20 cellular contexts compared by ENCODE assay signal in the genomic region with DNA sequence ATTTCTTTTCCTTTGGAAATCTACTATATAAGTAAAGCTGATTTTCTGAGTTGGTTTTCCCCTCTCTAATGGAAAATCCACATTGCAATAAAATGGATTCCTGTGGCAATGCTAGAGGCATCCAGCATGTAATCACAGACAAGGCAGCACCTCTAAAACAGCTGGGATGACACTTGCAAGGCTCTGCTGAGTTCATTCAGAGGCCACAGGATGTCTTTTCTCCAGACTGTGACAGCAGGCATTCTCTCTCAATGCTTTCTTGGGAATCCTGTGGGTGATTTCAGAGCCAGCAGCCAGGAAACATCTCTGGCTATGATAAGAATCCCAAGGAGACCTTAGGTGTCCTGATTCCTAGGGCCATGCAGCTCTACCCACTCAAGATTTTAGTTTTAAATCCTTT.
DNase-seq lines count a peak whose midpoint lies in the region; ATAC-seq and TF ChIP-seq lines count a peak whose summit lies in the region.
"Had no signal": no experiment of that assay in that cellular context is flagged by ENCODE, and none has a peak within 500 bp of the region (broad histone marks: within the 10 kb centered on the region; RNA-seq: fewer than 3 reads in every experiment).

No MANE protein-coding gene starts in this region.

- peak overlapping the region in 1 of 3 experiments; percentile 41 for H3K4me3 Mint-ChIP-seq in nephron
- H3K4me3 Mint-ChIP-seq in activated naive CD8-positive, alpha-beta T cell treated with anti-CD3 and anti-CD28 coated beads for 36 hours: no peak overlapping the region
- H3K4me3 Mint-ChIP-seq: activated CD8-positive, alpha-beta T cell treated with anti-CD3 and anti-CD28 coated beads for 36 hours; activated T-helper 17 cell treated with anti-CD3 and anti-CD28 coated beads, Interleukin-2, amount 50 U/mL, for 72 hours; naive B cell had no signal

- ATAC-seq in HG03095 (IDR thresholded peaks at IDR 0.05; ENCODE audit: unreplicated experiment): no peak
- ATAC-seq: activated CD8-positive, alpha-beta T cell treated with anti-CD3 and anti-CD28 coated beads for 36 hours; activated T-helper 17 cell treated with anti-CD3 and anti-CD28 coated beads, Interleukin-2, amount 50 U/mL, for 72 hours; HepG2 had no signal

- H3K4me3 ChIP-seq in fibroblast of pulmonary artery (replicated peaks; ENCODE audit: low read depth, low read length): no peak overlapping the region
- H3K4me3 ChIP-seq: BLaER1, heart right ventricle, Peyer's patch had no signal

- DNase-seq in AG20443 (ENCODE audit: low spot score) (peak; percentile 53), NCI-H2227 treated with DMSO at 0.1 percent for 48 hours (lab: John Stamatoyannopoulos, UW) (peak; percentile 30), fibroblast of pulmonary artery (ENCODE audit: low read depth) (peak; percentile 28), NCI-H1694 treated with DMSO at 0.1 percent for 48 hours (lab: John Stamatoyannopoulos, UW) (no peak), mesenteric fat pad (ENCODE audit: low spot score) (no peak)
- DNase-seq in activated naive CD8-positive, alpha-beta T cell treated with anti-CD3 and anti-CD28 coated beads for 36 hours: no peak
- DNase-seq: activated CD8-positive, alpha-beta T cell treated with anti-CD3 and anti-CD28 coated beads for 36 hours; dermis blood vessel endothelial cell; erythroblast; GOT3; heart right ventricle; MV-4-11; naive B cell; NCI-H2107; Peyer's patch had no signal

- H3K4me1 Mint-ChIP-seq in nephron: peaks cover 77% of the 10 kb centered on the region
- H3K4me1 Mint-ChIP-seq in activated naive CD8-positive, alpha-beta T cell treated with anti-CD3 and anti-CD28 coated beads for 36 hours: no peaks in the 10 kb centered on the region
- H3K4me1 Mint-ChIP-seq: activated T-helper 17 cell treated with anti-CD3 and anti-CD28 coated beads, Interleukin-2, amount 50 U/mL, for 72 hours had no signal

- peak overlapping the region; percentile 92 to 97 (median 92) for H3K27ac Mint-ChIP-seq in nephron
- H3K27ac Mint-ChIP-seq in activated naive CD8-positive, alpha-beta T cell treated with anti-CD3 and anti-CD28 coated beads for 36 hours: no peak overlapping the region
- H3K27ac Mint-ChIP-seq: activated CD8-positive, alpha-beta T cell treated with anti-CD3 and anti-CD28 coated beads for 36 hours; activated T-helper 17 cell treated with anti-CD3 and anti-CD28 coated beads, Interleukin-2, amount 50 U/mL, for 72 hours; naive B cell had no signal

- TF ChIP-seq CTCF in fibroblast of pulmonary artery (IDR thresholded peaks at IDR 0.05; ENCODE audit: low read length, missing control alignments) (no peak), nephron (IDR thresholded peaks at IDR 0.05; ENCODE audit: unreplicated experiment in 3 of 3) (no peak)

- H3K36me3 Mint-ChIP-seq in nephron (ENCODE audit: low read depth): no peaks in the 10 kb centered on the region
- no peaks in the 10 kb centered on the region for H3K36me3 Mint-ChIP-seq in activated naive CD8-positive, alpha-beta T cell treated with anti-CD3 and anti-CD28 coated beads for 36 hours
- H3K36me3 Mint-ChIP-seq: naive B cell had no signal

- no peaks in the 10 kb centered on the region for H3K27me3 Mint-ChIP-seq in nephron (ENCODE audit: low read depth)
- no peaks in the 10 kb centered on the region for H3K27me3 Mint-ChIP-seq in activated naive CD8-positive, alpha-beta T cell treated with anti-CD3 and anti-CD28 coated beads for 36 hours
- H3K27me3 Mint-ChIP-seq: activated CD8-positive, alpha-beta T cell treated with anti-CD3 and anti-CD28 coated beads for 36 hours had no signal

- no peaks in the 10 kb centered on the region for H3K9me3 Mint-ChIP-seq in nephron
- H3K9me3 Mint-ChIP-seq in activated naive CD8-positive, alpha-beta T cell treated with anti-CD3 and anti-CD28 coated beads for 36 hours: no peaks in the 10 kb centered on the region
- H3K9me3 Mint-ChIP-seq: activated CD8-positive, alpha-beta T cell treated with anti-CD3 and anti-CD28 coated beads for 36 hours; activated T-helper 17 cell treated with anti-CD3 and anti-CD28 coated beads, Interleukin-2, amount 50 U/mL, for 72 hours had no signal

Comparison
In these comparisons a context has a peak if more than half of its experiments do, and no peak if none do; other contexts are left out.
1. DNase-seq: peak in AG20443 (single experiment), NCI-H2227 treated with DMSO at 0.1 percent for 48 hours (single experiment) and fibroblast of pulmonary artery (single experiment); none in activated naive CD8-positive, alpha-beta T cell treated with anti-CD3 and anti-CD28 coated beads for 36 hours (single experiment), NCI-H1694 treated with DMSO at 0.1 percent for 48 hours (single experiment) and mesenteric fat pad (single experiment).